15 cellular contexts compared by ENCODE assay signal in the genomic region with DNA sequence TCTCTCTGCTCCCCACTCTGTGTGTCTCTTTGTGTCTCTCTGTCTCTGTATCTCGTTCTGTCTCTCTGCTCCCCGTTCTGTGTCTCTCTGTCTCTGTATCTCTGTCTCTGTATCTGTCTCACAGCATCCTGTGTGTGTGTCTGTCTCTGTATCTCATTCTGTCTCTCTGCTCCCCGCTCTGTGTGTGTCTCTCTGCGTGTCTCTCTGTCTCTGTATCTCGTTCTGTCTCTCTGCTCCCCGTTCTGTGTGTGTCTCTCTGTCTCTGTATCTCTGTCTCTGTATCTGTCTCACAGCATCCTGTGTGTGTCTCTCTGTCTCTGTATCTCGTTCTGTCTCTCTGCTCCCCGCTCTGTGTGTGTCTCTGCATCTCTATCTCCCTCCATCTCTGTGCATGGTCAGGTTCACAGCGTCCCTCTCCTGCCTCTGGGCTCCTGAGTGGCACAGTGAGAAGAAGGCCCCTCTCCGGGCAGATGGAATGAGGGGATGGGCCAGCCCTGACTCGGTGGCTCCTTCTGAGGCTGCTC. TPM values are rescaled to one million over a fixed set of nuclear protein-coding genes. Genes with fewer than 3 reads are reported as not detected.
A peak's percentile ranks its signal among the peaks of the same experiment; 100 is the strongest.
DNase-seq lines count a peak whose midpoint lies in the region; ATAC-seq, FAIRE-seq and TF ChIP-seq lines count a peak whose summit lies in the region.
"Had no signal": no experiment of that assay in that cellular context is flagged by ENCODE, and none has a peak within 500 bp of the region (broad histone marks: within the 10 kb centered on the region; RNA-seq: fewer than 3 reads in every experiment).

No MANE protein-coding gene starts in this region.

- CTCF ChIA-PET in HepG2 (lab: Yijun Ruan, JAX; ENCODE audit: low intra/inter-chr PET ratio, low total read pairs): no interaction called here

- POLR2A ChIA-PET in HepG2 (lab: Yijun Ruan, JAX): interaction anchor here (1.3 to 3.0 kb wide), 4 partner anchors 9 to 15 kb away, joined by 5 to 24 read pairs (median 18); no protein-coding TSS in a partner anchor

- no peak overlapping the region for H3K4me3 Mint-ChIP-seq in activated T-cell treated with anti-CD3 and anti-CD28 coated beads, Interleukin-2, amount 50 U/mL, for 24 hours
- H3K4me3 Mint-ChIP-seq: activated CD4-positive, alpha-beta memory T cell treated with anti-CD3 and anti-CD28 coated beads, Interleukin-2, amount 10 ng/mL, durations not matched to agents 7 days and 5 days; effector memory CD8-positive, alpha-beta T cell; stimulated activated naive CD8-positive, alpha-beta T cell treated with anti-CD3 and anti-CD28 coated beads, Interleukin-15, amount 100 ng/mL, for 72 hours had no signal

- H3K27ac Mint-ChIP-seq in activated T-cell treated with anti-CD3 and anti-CD28 coated beads, Interleukin-2, amount 50 U/mL, for 24 hours: no peak overlapping the region
- H3K27ac Mint-ChIP-seq: activated CD4-positive, alpha-beta memory T cell treated with anti-CD3 and anti-CD28 coated beads, Interleukin-2, amount 10 ng/mL, durations not matched to agents 7 days and 5 days; effector memory CD8-positive, alpha-beta T cell; stimulated activated naive CD8-positive, alpha-beta T cell treated with anti-CD3 and anti-CD28 coated beads, Interleukin-15, amount 100 ng/mL, for 72 hours had no signal

- H3K4me1 ChIP-seq in HepG2 (ENCODE audit: insufficient read depth, low read length) (peaks cover 70% of the 10 kb centered on the region), right lobe of liver (peaks cover 0 to 28% (median 13%) of the 10 kb centered on the region in 4 donors), esophagus squamous epithelium (peaks cover 14 to 66% (median 33%) of the 10 kb centered on the region in 3 donors), psoas muscle (peaks cover 66% of the 10 kb centered on the region)

- no peak for TF ChIP-seq EP300 in HepG2 (IDR thresholded peaks at IDR 0.05; ENCODE audit: low read depth in 2 of 2, low read length in 2 of 2)
- TF ChIP-seq EP300 in HepG2 (CRISPR knock-in tag; IDR thresholded peaks at IDR 0.05; ENCODE audit: borderline replicate concordance): no peak

- ATAC-seq in HepG2 (no peak; the same call in 1 of the 3 replicates), right lobe of liver (no peak), psoas muscle (no peak)
- ATAC-seq: effector memory CD8-positive, alpha-beta T cell had no signal

- TF ChIP-seq POLR2A in HepG2 (IDR thresholded peaks at IDR 0.05; ENCODE audit: insufficient read depth in 1 of 2, low read depth in 2 of 2, low read length in 2 of 2): no peak
- TF ChIP-seq POLR2A in right lobe of liver (IDR thresholded peaks at IDR 0.05): no peak
- TF ChIP-seq POLR2A in esophagus squamous epithelium (IDR thresholded peaks at IDR 0.05): no peak

- H3K4me3 ChIP-seq in HepG2 (replicated peaks in 1 of 3; ENCODE audit: insufficient read depth in 1 of 3, low read depth in 2 of 3, low read length in 3 of 3) (peak overlapping the region in 1 of 3 experiments; percentile 56; a peak in 2 of 6 replicates), right lobe of liver (no peak overlapping the region), esophagus squamous epithelium (no peak overlapping the region), psoas muscle (no peak overlapping the region)

- H3K9me3 ChIP-seq in HepG2 (ENCODE audit: low read length) (no peaks in the 10 kb centered on the region), right lobe of liver (no peaks in the 10 kb centered on the region), esophagus squamous epithelium (no peaks in the 10 kb centered on the region), psoas muscle (no peaks in the 10 kb centered on the region)

- H3K36me3 ChIP-seq in HepG2 (replicated peaks in 1 of 2; ENCODE audit: control insufficient read depth in 1 of 2, insufficient read depth in 2 of 2, low read length in 2 of 2) (no peaks in the 10 kb centered on the region), right lobe of liver (no peaks in the 10 kb centered on the region), esophagus squamous epithelium (no peaks in the 10 kb centered on the region), psoas muscle (ENCODE audit: insufficient read depth in 1 of 2, low read depth in 1 of 2) (no peaks in the 10 kb centered on the region)

- H2AFZ ChIP-seq in HepG2 (ENCODE audit: low read length): no peak overlapping the region

- TF ChIP-seq CTCF in HepG2 (CRISPR knock-in tag; IDR thresholded peaks at IDR 0.05) (no peak), right lobe of liver (IDR thresholded peaks at IDR 0.05) (no peak), esophagus squamous epithelium (IDR thresholded peaks at IDR 0.05) (no peak), psoas muscle (IDR thresholded peaks at IDR 0.05) (no peak)

- in situ Hi-C loops in HepG2 (cut with HindIII; ENCODE audit: extremely low pct_ligation_motif_present, low pct_unique_long_range_greater_than_20kb): loop anchor here (10.0 kb wide), 1 partner anchor 64 kb away; no protein-coding TSS in a partner anchor

- no peaks in the 10 kb centered on the region for H3K9me3 Mint-ChIP-seq in activated T-cell treated with anti-CD3 and anti-CD28 coated beads, Interleukin-2, amount 50 U/mL, for 24 hours
- H3K9me3 Mint-ChIP-seq: activated CD4-positive, alpha-beta memory T cell treated with anti-CD3 and anti-CD28 coated beads, Interleukin-2, amount 10 ng/mL, durations not matched to agents 7 days and 5 days; effector memory CD8-positive, alpha-beta T cell; stimulated activated naive CD8-positive, alpha-beta T cell treated with anti-CD3 and anti-CD28 coated beads, Interleukin-15, amount 100 ng/mL, for 72 hours had no signal

- TF ChIP-seq RAD21 in HepG2 (CRISPR knock-in tag; IDR thresholded peaks at IDR 0.05): no peak

- peak overlapping the region; percentile 72 for H3K4me2 ChIP-seq in HepG2 (ENCODE audit: low read depth, low read length)

- H4K20me1 ChIP-seq in HepG2 (ENCODE audit: insufficient read depth, low read length): no peaks in the 10 kb centered on the region

- H3K27me3 Mint-ChIP-seq in activated T-cell treated with anti-CD3 and anti-CD28 coated beads, Interleukin-2, amount 50 U/mL, for 24 hours: no peaks in the 10 kb centered on the region
- H3K27me3 Mint-ChIP-seq: activated CD4-positive, alpha-beta memory T cell treated with anti-CD3 and anti-CD28 coated beads, Interleukin-2, amount 10 ng/mL, durations not matched to agents 7 days and 5 days; stimulated activated naive CD8-positive, alpha-beta T cell treated with anti-CD3 and anti-CD28 coated beads, Interleukin-15, amount 100 ng/mL, for 72 hours had no signal

- H3K27me3 ChIP-seq in HepG2 (ENCODE audit: control insufficient read depth in 1 of 2, insufficient read depth in 2 of 2, low read length in 2 of 2): peaks cover 4 to 27% of the 10 kb centered on the region in 2 experiments
- no peaks in the 10 kb centered on the region for H3K27me3 ChIP-seq in right lobe of liver
- H3K27me3 ChIP-seq in esophagus squamous epithelium: peaks cover 0 to 20% (median 0%) of the 10 kb centered on the region in 4 donors
- H3K27me3 ChIP-seq in psoas muscle (ENCODE audit: insufficient read depth in 3 of 3, low read length in 2 of 3): no peaks in the 10 kb centered on the region

- DNase-seq in HepG2 (ENCODE audit: low spot score) (no peak), right lobe of liver (no peak), esophagus squamous epithelium (lab: John Stamatoyannopoulos, UW) (no peak), psoas muscle (no peak), GM19240 (ENCODE audit: insufficient read length, low spot score) (no peak), NCI-H748 (lab: John Stamatoyannopoulos, UW; ENCODE audit: unreplicated experiment) (no peak)
- DNase-seq in activated T-cell treated with anti-CD3 and anti-CD28 coated beads, Interleukin-2, amount 50 U/mL, for 24 hours: no peak
- DNase-seq in stimulated activated CD4-positive, alpha-beta T cell treated with anti-CD3 and anti-CD28 coated beads, Interleukin-4, amount 100 ng/mL, for 4 hours: no peak
- DNase-seq: activated CD4-positive, alpha-beta memory T cell treated with anti-CD3 and anti-CD28 coated beads, Interleukin-2, amount 10 ng/mL, durations not matched to agents 7 days and 5 days; activated effector memory CD4-positive, alpha-beta T cell treated with anti-CD3 and anti-CD28 coated beads, Interleukin-2, amount 50 U/mL, for 16 hours; DMS153; effector memory CD8-positive, alpha-beta T cell; stimulated activated naive CD8-positive, alpha-beta T cell treated with anti-CD3 and anti-CD28 coated beads, Interleukin-15, amount 100 ng/mL, for 72 hours had no signal

- H3K4me1 Mint-ChIP-seq in activated T-cell treated with anti-CD3 and anti-CD28 coated beads, Interleukin-2, amount 50 U/mL, for 24 hours (ENCODE audit: low read depth): no peaks in the 10 kb centered on the region
- H3K4me1 Mint-ChIP-seq: activated CD4-positive, alpha-beta memory T cell treated with anti-CD3 and anti-CD28 coated beads, Interleukin-2, amount 10 ng/mL, durations not matched to agents 7 days and 5 days; stimulated activated naive CD8-positive, alpha-beta T cell treated with anti-CD3 and anti-CD28 coated beads, Interleukin-15, amount 100 ng/mL, for 72 hours had no signal

- no peaks in the 10 kb centered on the region for H3K36me3 Mint-ChIP-seq in activated T-cell treated with anti-CD3 and anti-CD28 coated beads, Interleukin-2, amount 50 U/mL, for 24 hours (ENCODE audit: low read depth)

- WGBS in HepG2 (ENCODE audit: low lambda C conversion rate): 45% methylated on average over 11 of the region's 11 CpGs
- 67% methylated on average over 10 of the region's 11 CpGs for WGBS in right lobe of liver (ENCODE audit: insufficient coverage, low coverage, low lambda C conversion rate, missing lambda C conversion rate)
- WGBS in esophagus squamous epithelium, 2 donors: 55 to 59% methylated on average over 10 of the region's 11 CpGs
- WGBS in psoas muscle, 3 donors: 70 to 79% (median 70%) methylated on average over 9 to 11 of the region's 11 CpGs

- intact Hi-C loops in HepG2 (cut with micrococcal nuclease; ENCODE audit: unreplicated experiment) (no loop called here), right lobe of liver (cut with DNase I) (no loop called here), esophagus squamous epithelium (cut with DNase I) (no loop called here), psoas muscle (cut with DNase I) (no loop called here)

- no peak for FAIRE-seq in HepG2 (lab: Jason Lieb, UNC)

- no peaks in the 10 kb centered on the region for H3K79me2 ChIP-seq in HepG2 (ENCODE audit: insufficient read depth, low read length)

- H3K9ac ChIP-seq in HepG2 (ENCODE audit: insufficient read depth, low read depth, low read length): 0 out of 2 replicates have a peak overlapping the region, but pooled peaks have one; percentile 3

- H3K27ac ChIP-seq in HepG2 (ENCODE audit: extremely low read length, insufficient read depth, low read length): no peak overlapping the region
- H3K27ac ChIP-seq in right lobe of liver: peak overlapping the region in 1 of 3 donors; percentile 42
- peak overlapping the region in 3 of 4 donors; percentile 31 to 72 (median 62) for H3K27ac ChIP-seq in esophagus squamous epithelium
- H3K27ac ChIP-seq in psoas muscle: peak overlapping the region; percentile 97

- no TSS peak for BruUV-seq in HepG2 (replicated peaks; lab: Mats Ljungman, UMichigan)

RNA-seq across cellular contexts. Expression of a gene that starts 38.9 kb away (rescaled TPM):
- total RNA-seq in HepG2 (2016; rRNA removed; fragmentation: Illumina TruSeq; extraction: Trizol): not detected in 2 replicates
- total RNA-seq in HepG2 (2016; cell fraction: cytosol; rRNA removed; fragmentation: Illumina TruSeq; extraction: Trizol; ENCODE audit: low read depth): not detected in 2 replicates
- not detected in 2 replicates for total RNA-seq in HepG2 (2016; cell fraction: insoluble cytoplasmic fraction; rRNA removed; fragmentation: Illumina TruSeq; extraction: Trizol)
- not detected in 2 replicates for total RNA-seq in HepG2 (2016; cell fraction: membrane; rRNA removed; fragmentation: Illumina TruSeq; extraction: Trizol)
- not detected in 2 replicates for total RNA-seq in HepG2 (2016; cell fraction: nucleus; rRNA removed; fragmentation: Illumina TruSeq; extraction: Trizol)
- polyA plus RNA-seq in HepG2 (2011; rRNA removed): not detected in 2 replicates
- polyA plus RNA-seq in HepG2 (2011; cell fraction: cytosol; rRNA removed): not detected in 2 replicates
- polyA plus RNA-seq in HepG2 (2011; cell fraction: nucleus; rRNA removed): not detected in 2 replicates
- not detected in 2 replicates for polyA plus RNA-seq in HepG2 (2012)
- not detected in 2 replicates for polyA plus RNA-seq in HepG2 (2016; cell fraction: cytosol; fragmentation: Illumina TruSeq; extraction: Trizol; ENCODE audit: low read depth)
- polyA plus RNA-seq in HepG2 (2016; cell fraction: insoluble cytoplasmic fraction; fragmentation: Illumina TruSeq; extraction: Trizol; ENCODE audit: low read depth): not detected in 2 replicates
- not detected in 2 replicates for polyA plus RNA-seq in HepG2 (2016; cell fraction: membrane; fragmentation: Illumina TruSeq; extraction: Trizol; ENCODE audit: low read depth)
- polyA plus RNA-seq in HepG2 (2016; cell fraction: nucleus; fragmentation: Illumina TruSeq; extraction: Trizol; ENCODE audit: insufficient read depth, low read depth): not detected in 2 replicates
- polyA minus RNA-seq in HepG2 (2011; rRNA and poly(A)+ RNA removed; ENCODE audit: low replicate concordance): not detected in 2 replicates
- polyA minus RNA-seq in HepG2 (2011; cell fraction: cytosol; rRNA and poly(A)+ RNA removed): not detected in 2 replicates
- polyA minus RNA-seq in HepG2 (2011; cell fraction: nucleus; rRNA and poly(A)+ RNA removed): not detected in 2 replicates
- not detected for total RNA-seq in right lobe of liver
- total RNA-seq in esophagus squamous epithelium: not detected
- under 1 TPM in 1 of 4 donors, not detected in 3; 0.36 TPM for total RNA-seq in psoas muscle
- polyA plus RNA-seq in psoas muscle: not detected
- total RNA-seq: activated CD4-positive, alpha-beta memory T cell treated with anti-CD3 and anti-CD28 coated beads, Interleukin-2, amount 10 ng/mL, durations not matched to agents 7 days and 5 days; kidney epithelial cell; LHCN-M2 had no signal
